Comparison of ENCODE assay signal across 7 cellular contexts in genomic region chr17:31488982-31489294, GRCh38.
A peak's percentile ranks its signal among the peaks of the same experiment; 100 is the strongest.
DNase-seq lines count a peak whose midpoint lies in the region; ATAC-seq lines count a peak whose summit lies in the region.

No MANE protein-coding gene starts in this region.

- POLR2A ChIA-PET in activated CD4-positive, alpha-beta memory T cell treated with anti-CD3 and anti-CD28 coated beads, Interleukin-2, amount 10 ng/mL, durations not matched to agents 7 days and 5 days (lab: Charles Lee) = interaction anchor here (0.9 to 11.7 kb wide), 9 partner anchors 10 to 640 kb away, joined by 3 to 314 read pairs (median 8); partner anchors contain the start of gene EVI2B

- CTCF ChIA-PET in activated CD4-positive, alpha-beta memory T cell treated with anti-CD3 and anti-CD28 coated beads, Interleukin-2, amount 10 ng/mL, durations not matched to agents 7 days and 5 days (lab: Charles Lee) = interaction anchor here (2.9 kb wide), 1 partner anchor 20 kb away, joined by 35 read pairs; no protein-coding TSS in a partner anchor

- peaks cover 3% of the 10 kb centered on the region for H3K27me3 Mint-ChIP-seq in activated CD4-positive, alpha-beta memory T cell treated with anti-CD3 and anti-CD28 coated beads, Interleukin-2, amount 10 ng/mL, durations not matched to agents 7 days and 5 days
- H3K27me3 Mint-ChIP-seq in immature natural killer cell (ENCODE audit: low read depth in 3 of 3) = peaks cover 3 to 9% (median 6%) of the 10 kb centered on the region in 3 donors
- H3K27me3 Mint-ChIP-seq in stimulated activated memory B cell treated with anti-CD40 and anti-IgM and Interleukin-4, amounts not matched to agents 10 μg/mL and 1 μg/mL and 100 μg/mL, for 72 hours = no peaks in the 10 kb centered on the region

- ATAC-seq in stimulated activated memory B cell treated with anti-CD40 and anti-IgM and Interleukin-4, amounts not matched to agents 10 μg/mL and 1 μg/mL and 100 μg/mL, for 72 hours = no peak
- ATAC-seq in HG03097 (IDR thresholded peaks at IDR 0.05; ENCODE audit: low FRiP score, unreplicated experiment) = no peak

- H3K36me3 Mint-ChIP-seq in activated CD4-positive, alpha-beta memory T cell treated with anti-CD3 and anti-CD28 coated beads, Interleukin-2, amount 10 ng/mL, durations not matched to agents 7 days and 5 days (ENCODE audit: low read depth) = peaks cover 20% of the 10 kb centered on the region
- H3K36me3 Mint-ChIP-seq in immature natural killer cell = peaks cover 0 to 3% (median 0%) of the 10 kb centered on the region in 3 donors
- no peaks in the 10 kb centered on the region for H3K36me3 Mint-ChIP-seq in stimulated activated memory B cell treated with anti-CD40 and anti-IgM and Interleukin-4, amounts not matched to agents 10 μg/mL and 1 μg/mL and 100 μg/mL, for 72 hours

- DNase-seq in HT-29 (ENCODE audit: low spot score) (peak; percentile 82), immature natural killer cell (no peak), NCI-H128 (lab: John Stamatoyannopoulos, UW; ENCODE audit: unreplicated experiment) (no peak), SW480 (ENCODE audit: low spot score) (no peak)
- DNase-seq in activated CD4-positive, alpha-beta memory T cell treated with anti-CD3 and anti-CD28 coated beads, Interleukin-2, amount 10 ng/mL, durations not matched to agents 7 days and 5 days = no peak

- peak overlapping the region; percentile 88 for H3K4me3 Mint-ChIP-seq in activated CD4-positive, alpha-beta memory T cell treated with anti-CD3 and anti-CD28 coated beads, Interleukin-2, amount 10 ng/mL, durations not matched to agents 7 days and 5 days
- H3K4me3 Mint-ChIP-seq in immature natural killer cell = peak overlapping the region; percentile 92 to 97 (median 94)
- H3K4me3 Mint-ChIP-seq in stimulated activated memory B cell treated with anti-CD40 and anti-IgM and Interleukin-4, amounts not matched to agents 10 μg/mL and 1 μg/mL and 100 μg/mL, for 72 hours = peak overlapping the region; percentile 97

- no peaks in the 10 kb centered on the region for H3K9me3 Mint-ChIP-seq in activated CD4-positive, alpha-beta memory T cell treated with anti-CD3 and anti-CD28 coated beads, Interleukin-2, amount 10 ng/mL, durations not matched to agents 7 days and 5 days
- no peaks in the 10 kb centered on the region for H3K9me3 Mint-ChIP-seq in immature natural killer cell
- H3K9me3 Mint-ChIP-seq in stimulated activated memory B cell treated with anti-CD40 and anti-IgM and Interleukin-4, amounts not matched to agents 10 μg/mL and 1 μg/mL and 100 μg/mL, for 72 hours = no peaks in the 10 kb centered on the region

- peak overlapping the region; percentile 63 for H3K27ac Mint-ChIP-seq in activated CD4-positive, alpha-beta memory T cell treated with anti-CD3 and anti-CD28 coated beads, Interleukin-2, amount 10 ng/mL, durations not matched to agents 7 days and 5 days
- peak overlapping the region; percentile 90 to 99 (median 95) for H3K27ac Mint-ChIP-seq in immature natural killer cell
- H3K27ac Mint-ChIP-seq in stimulated activated memory B cell treated with anti-CD40 and anti-IgM and Interleukin-4, amounts not matched to agents 10 μg/mL and 1 μg/mL and 100 μg/mL, for 72 hours = peak overlapping the region; percentile 88

- peaks cover 62% of the 10 kb centered on the region for H3K4me1 Mint-ChIP-seq in activated CD4-positive, alpha-beta memory T cell treated with anti-CD3 and anti-CD28 coated beads, Interleukin-2, amount 10 ng/mL, durations not matched to agents 7 days and 5 days
- peaks cover 64 to 66% of the 10 kb centered on the region in 2 donors for H3K4me1 Mint-ChIP-seq in immature natural killer cell
- peaks cover 67% of the 10 kb centered on the region for H3K4me1 Mint-ChIP-seq in stimulated activated memory B cell treated with anti-CD40 and anti-IgM and Interleukin-4, amounts not matched to agents 10 μg/mL and 1 μg/mL and 100 μg/mL, for 72 hours
